Comparison of ENCODE assay signal across 24 cellular contexts in the genomic region with DNA sequence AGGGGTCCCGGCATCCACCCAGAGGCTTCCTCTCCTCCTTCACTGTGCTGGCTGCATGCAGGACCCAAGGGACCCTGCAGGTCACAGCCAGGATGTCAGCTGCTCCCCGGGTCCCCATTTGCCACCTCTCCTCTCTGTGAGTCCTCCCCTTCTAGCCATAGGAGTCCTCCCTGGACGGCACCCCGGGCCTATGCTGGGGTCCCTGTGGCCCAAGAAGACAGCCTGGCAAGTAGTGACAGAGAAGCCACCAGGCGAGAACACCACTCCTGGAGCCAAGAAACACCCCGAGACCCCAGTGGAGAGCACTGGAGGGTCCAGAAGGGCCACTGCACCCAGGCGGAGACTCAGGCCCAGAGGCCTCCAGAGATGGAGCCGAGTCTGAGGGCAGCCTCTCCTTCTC. TPM values are rescaled to one million over a fixed set of nuclear protein-coding genes. Genes with fewer than 3 reads are reported as not detected.
"Had no signal": no experiment of that assay in that cellular context is flagged by ENCODE, and none has a peak within 500 bp of the region (broad histone marks: within the 10 kb centered on the region; RNA-seq: fewer than 3 reads in every experiment).

No MANE protein-coding gene starts in this region.

- H3K36me3 ChIP-seq: SJSA1 had no signal

- H3K4me2 ChIP-seq: KMS-11 had no signal

- H3K9me3 ChIP-seq: SJSA1 had no signal

- H3K27ac ChIP-seq: KMS-11, SJSA1, SK-N-MC had no signal

- H3K9ac ChIP-seq: KMS-11 had no signal

- H3K4me1 ChIP-seq: SJSA1 had no signal

- H3K4me3 ChIP-seq: SJSA1, SK-N-MC had no signal

- FAIRE-seq: RCC 7860 had no signal

- H3K27me3 ChIP-seq: SJSA1 had no signal

- DNase-seq: MV-4-11, NCI-H1048, NCI-H1105, NCI-H1417, NCI-H146, NCI-H1694 treated with DMSO at 0.1 percent for 48 hours, NCI-H1930, NCI-H2081, NCI-H2107, NCI-H2171, NCI-H226, NCI-H446, NCI-H510A, NCI-H524 treated with DMSO at 0.1 percent for 48 hours, NCI-H69, NCI-H774, Right ventricle myocardium superior, RPMI8226, SIG-M5 had no signal

RNA-seq across cellular contexts. Expression of a gene that starts 54.9 kb away (rescaled TPM):
- total RNA-seq: MCF 10A had no signal
